Comparison of ENCODE assay signal across 8 cellular contexts in genomic region chr5:50667653-50668403, GRCh38. TPM values are rescaled to one million over a fixed set of nuclear protein-coding genes. Genes with fewer than 3 reads are reported as not detected.
DNase-seq lines count a peak whose midpoint lies in the region; ATAC-seq lines count a peak whose summit lies in the region.

No MANE protein-coding gene starts in this region.

- peak overlapping the region; percentile 61 for H2BK5ac ChIP-seq in mesenchymal stem cell (ENCODE audit: low read depth, low read length, poor library complexity, severe bottlenecking)

- H3K23ac ChIP-seq in mesenchymal stem cell (ENCODE audit: low read length in 2 of 2): no peak overlapping the region

- H3K4me3 ChIP-seq in duodenal mucosa (ENCODE audit: low read depth in 1 of 2, low read length in 2 of 2): peak overlapping the region; percentile 73 to 95
- H3K4me3 ChIP-seq in mesenchymal stem cell (ENCODE audit: insufficient read depth in 1 of 2, low read depth in 1 of 2, low read length in 2 of 2): peak overlapping the region; percentile 92 to 96

- H3K4me1 ChIP-seq in duodenal mucosa (ENCODE audit: control insufficient read depth in 1 of 2, insufficient read depth in 2 of 2, low read length in 2 of 2) (peaks cover 8 to 14% of the 10 kb centered on the region in 2 donors), mesenchymal stem cell (ENCODE audit: control insufficient read depth, insufficient read depth, low read depth, low read length) (no peaks in the 10 kb centered on the region)

- peaks cover 9% of the 10 kb centered on the region for H3K79me1 ChIP-seq in mesenchymal stem cell (replicated peaks; ENCODE audit: low read length, poor library complexity, severe bottlenecking)

- H3K9ac ChIP-seq in duodenal mucosa (ENCODE audit: low read depth in 1 of 2, low read length in 2 of 2) (peak overlapping the region; percentile 79 to 94), mesenchymal stem cell (ENCODE audit: low read length) (peak overlapping the region; percentile 94)

- peak overlapping the region in 1 of 2 experiments; percentile 77 for H2BK12ac ChIP-seq in mesenchymal stem cell (ENCODE audit: low read length in 2 of 2)

- peak overlapping the region; percentile 90 for H2BK15ac ChIP-seq in mesenchymal stem cell (ENCODE audit: low read depth, poor library complexity, severe bottlenecking)

- no peaks in the 10 kb centered on the region for H3K27me3 ChIP-seq in duodenal mucosa (ENCODE audit: control insufficient read depth in 1 of 2, insufficient read depth in 2 of 2, low read length in 2 of 2)
- H3K27me3 ChIP-seq in mesenchymal stem cell (ENCODE audit: control insufficient read depth in 1 of 2, insufficient read depth in 1 of 2, low read length in 2 of 2): no peaks in the 10 kb centered on the region

- H3K14ac ChIP-seq in mesenchymal stem cell (ENCODE audit: low read length in 2 of 2): peak overlapping the region; percentile 55 to 86

- peak overlapping the region; percentile 82 for H2BK120ac ChIP-seq in mesenchymal stem cell (ENCODE audit: low read depth, low read length)

- peak; percentile 85 for ATAC-seq in HG02678 (IDR thresholded peaks at IDR 0.05; ENCODE audit: unreplicated experiment)

- H2AFZ ChIP-seq in mesenchymal stem cell (ENCODE audit: low read depth, low read length): peak overlapping the region; percentile 81

- peak overlapping the region; percentile 87 for H3K4me2 ChIP-seq in mesenchymal stem cell (ENCODE audit: low read length, poor library complexity, severe bottlenecking)

- H4K8ac ChIP-seq in mesenchymal stem cell (ENCODE audit: low read length): peak overlapping the region; percentile 94

- peak overlapping the region; percentile 93 for H3K27ac ChIP-seq in duodenal mucosa (ENCODE audit: low read depth, low read length)
- peak overlapping the region; percentile 57 for H3K27ac ChIP-seq in mesenchymal stem cell (ENCODE audit: low read length, poor library complexity, severe bottlenecking)

- peak overlapping the region; percentile 73 to 94 for H3K4ac ChIP-seq in mesenchymal stem cell (ENCODE audit: low read depth in 1 of 2, low read length in 2 of 2)

- DNase-seq in NCI-H1417 (lab: John Stamatoyannopoulos, UW): peak; percentile 75 to 79 (median 77)
- DNase-seq in NCI-H1417 treated with DMSO at 0.1 percent for 48 hours (lab: John Stamatoyannopoulos, UW): no peak
- DNase-seq in NCI-H128 (lab: John Stamatoyannopoulos, UW; ENCODE audit: unreplicated experiment): peak; percentile 51
- peak; percentile 85 for DNase-seq in activated CD4-positive, alpha-beta T cell treated with anti-CD3 and anti-CD28 coated beads, Interleukin-2, amount 50 U/mL, for 1 hour
- DNase-seq in mesenchymal stem cell: peak; percentile 88
- peak; percentile 76 to 84 for DNase-seq in stimulated activated CD8-positive, alpha-beta memory T cell treated with anti-CD3 and anti-CD28 coated beads, Interleukin-15, amount 100 ng/mL, for 48 hours (ENCODE audit: low read depth in 2 of 2)

- H3K36me3 ChIP-seq in duodenal mucosa (ENCODE audit: control insufficient read depth in 1 of 2, insufficient read depth in 2 of 2, low read length in 2 of 2) (no peaks in the 10 kb centered on the region), mesenchymal stem cell (ENCODE audit: control insufficient read depth in 1 of 2, insufficient read depth in 2 of 2, low read depth in 1 of 2, low read length in 2 of 2) (no peaks in the 10 kb centered on the region)

- H2AK5ac ChIP-seq in mesenchymal stem cell (ENCODE audit: low read length, severe bottlenecking): no peak overlapping the region

- H3K18ac ChIP-seq in mesenchymal stem cell (ENCODE audit: low read depth in 1 of 2, low read length in 2 of 2): peak overlapping the region; percentile 97 to 98

- H4K91ac ChIP-seq in mesenchymal stem cell (ENCODE audit: low read length): peak overlapping the region; percentile 97

- under 1% methylated on average over 40 of the region's 43 CpGs for WGBS in mesenchymal stem cell

- H3K9me3 ChIP-seq in duodenal mucosa (ENCODE audit: control insufficient read depth in 1 of 2, low read length in 2 of 2): no peaks in the 10 kb centered on the region
- H3K9me3 ChIP-seq in mesenchymal stem cell (ENCODE audit: control insufficient read depth, low read length): no peaks in the 10 kb centered on the region

RNA-seq across cellular contexts. Expression of gene PARP8, which starts 1.4 kb away (rescaled TPM):
- polyA plus RNA-seq in mesenchymal stem cell (2013, experiment 1 of 2): 14.4 TPM
- polyA plus RNA-seq in mesenchymal stem cell (2013, experiment 2 of 2): 13.3 TPM
